Comparison of ENCODE assay signal across 1 cellular context in the genomic region with DNA sequence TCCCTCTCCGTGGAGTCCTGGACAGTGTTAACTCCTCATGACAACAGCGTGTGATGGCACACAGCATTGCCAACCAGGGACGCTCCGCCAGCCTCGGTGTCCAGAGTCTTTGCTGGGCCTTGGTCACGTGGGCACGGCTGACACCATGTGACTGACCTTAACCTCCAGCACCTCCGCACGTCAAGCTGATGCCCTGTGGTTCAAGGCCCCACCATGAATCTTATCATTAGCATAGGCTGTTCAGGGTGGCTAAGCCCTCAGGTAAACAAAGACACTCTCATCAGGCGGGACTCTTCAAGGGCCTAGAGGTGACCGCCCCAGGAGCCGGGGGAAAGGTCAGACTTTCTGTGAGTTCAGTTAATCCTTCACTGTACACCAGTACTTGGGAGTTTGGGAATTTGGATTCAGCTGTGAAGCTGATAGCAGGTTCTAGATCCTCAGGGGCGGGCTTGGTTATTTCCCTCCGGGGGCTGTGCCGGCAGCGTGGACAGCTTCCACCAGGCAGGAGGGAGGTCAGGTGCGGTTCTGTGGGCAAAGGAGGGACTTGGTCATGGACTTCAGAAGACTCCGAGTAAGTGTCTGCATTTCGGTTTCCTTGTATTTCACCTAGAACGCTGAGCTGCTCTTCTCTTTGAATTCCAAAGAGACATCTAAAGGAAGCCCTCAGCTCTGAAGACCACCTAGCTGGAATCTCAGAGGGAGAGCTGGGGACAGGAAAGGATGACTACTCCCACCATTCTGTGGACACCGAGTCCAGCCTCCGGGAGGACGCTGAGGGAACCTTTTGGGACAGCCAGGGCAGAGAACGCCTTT.
TF ChIP-seq lines count a peak whose summit lies in the region.

No MANE protein-coding gene starts in this region.

TF ChIP-seq in HepG2, 621 proteins besides CTCF, POLR2A, EP300 and RAD21 (continued from another document and continues in another):
- TF ChIP-seq, protein P1, sequence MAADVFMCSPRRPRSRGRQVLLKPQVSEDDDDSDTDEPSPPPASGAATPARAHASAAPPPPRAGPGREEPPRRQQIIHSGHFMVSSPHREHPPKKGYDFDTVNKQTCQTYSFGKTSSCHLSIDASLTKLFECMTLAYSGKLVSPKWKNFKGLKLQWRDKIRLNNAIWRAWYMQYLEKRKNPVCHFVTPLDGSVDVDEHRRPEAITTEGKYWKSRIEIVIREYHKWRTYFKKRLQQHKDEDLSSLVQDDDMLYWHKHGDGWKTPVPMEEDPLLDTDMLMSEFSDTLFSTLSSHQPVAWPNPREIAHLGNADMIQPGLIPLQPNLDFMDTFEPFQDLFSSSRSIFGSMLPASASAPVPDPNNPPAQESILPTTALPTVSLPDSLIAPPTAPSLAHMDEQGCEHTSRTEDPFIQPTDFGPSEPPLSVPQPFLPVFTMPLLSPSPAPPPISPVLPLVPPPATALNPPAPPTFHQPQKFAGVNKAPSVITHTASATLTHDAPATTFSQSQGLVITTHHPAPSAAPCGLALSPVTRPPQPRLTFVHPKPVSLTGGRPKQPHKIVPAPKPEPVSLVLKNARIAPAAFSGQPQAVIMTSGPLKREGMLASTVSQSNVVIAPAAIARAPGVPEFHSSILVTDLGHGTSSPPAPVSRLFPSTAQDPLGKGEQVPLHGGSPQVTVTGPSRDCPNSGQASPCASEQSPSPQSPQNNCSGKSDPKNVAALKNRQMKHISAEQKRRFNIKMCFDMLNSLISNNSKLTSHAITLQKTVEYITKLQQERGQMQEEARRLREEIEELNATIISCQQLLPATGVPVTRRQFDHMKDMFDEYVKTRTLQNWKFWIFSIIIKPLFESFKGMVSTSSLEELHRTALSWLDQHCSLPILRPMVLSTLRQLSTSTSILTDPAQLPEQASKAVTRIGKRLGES (CRISPR knock-in tag; IDR thresholded peaks at IDR 0.05; ENCODE audit: borderline replicate concordance): 0 out of 2 replicates have a peak, but pooled peaks have one; percentile 20
- TF ChIP-seq GLI4 (CRISPR knock-in tag; IDR thresholded peaks at IDR 0.05; ENCODE audit: borderline replicate concordance) (peak; percentile 82; the same call in 1 of the 2 replicates), RORA (CRISPR knock-in tag; IDR thresholded peaks at IDR 0.05) (0 out of 2 replicates have a peak, but pooled peaks have one; percentile 73), FOXJ3 (CRISPR knock-in tag; IDR thresholded peaks at IDR 0.05; ENCODE audit: borderline replicate concordance) (peak; percentile 98), ZNF75D (CRISPR knock-in tag; IDR thresholded peaks at IDR 0.05; ENCODE audit: borderline replicate concordance) (no peak), SSRP1 (CRISPR knock-in tag; IDR thresholded peaks at IDR 0.05) (peak; percentile 92), STAT5B (CRISPR knock-in tag; IDR thresholded peaks at IDR 0.05) (no peak; the same call in 1 of the 2 replicates), CHD4 (IDR thresholded peaks at IDR 0.05; ENCODE audit: borderline replicate concordance, low read length) (no peak; the same call in 1 of the 2 replicates), PAF1 (CRISPR knock-in tag; IDR thresholded peaks at IDR 0.05) (no peak), ZKSCAN8 (CRISPR knock-in tag; IDR thresholded peaks at IDR 0.05; ENCODE audit: borderline replicate concordance) (peak; percentile 89), ZNF709 (CRISPR knock-in tag; IDR thresholded peaks at IDR 0.05) (peak; percentile 94; the same call in 1 of the 2 replicates), ZNF781 (CRISPR knock-in tag; IDR thresholded peaks at IDR 0.05; ENCODE audit: borderline replicate concordance, not compliant biosample characterization) (peak; percentile 62), FOXP1 (IDR thresholded peaks at IDR 0.05) (peak; percentile 54; the same call in 1 of the 2 replicates), FOXP1 (CRISPR knock-in tag; IDR thresholded peaks at IDR 0.05) (peak; percentile 97), ZNF225 (CRISPR knock-in tag; IDR thresholded peaks at IDR 0.05) (peak; percentile 93; the same call in 1 of the 2 replicates), SPEN (CRISPR knock-in tag; IDR thresholded peaks at IDR 0.05; ENCODE audit: low read depth) (peak; percentile 96), ZMYM3 (CRISPR knock-in tag; IDR thresholded peaks at IDR 0.05) (peak; percentile 96), JUNB (CRISPR knock-in tag; IDR thresholded peaks at IDR 0.05; ENCODE audit: borderline replicate concordance) (no peak; the same call in 1 of the 2 replicates), TMF1 (CRISPR knock-in tag; IDR thresholded peaks at IDR 0.05; ENCODE audit: low read depth) (peak; percentile 72; the same call in 1 of the 2 replicates), ZFP90 (CRISPR knock-in tag; IDR thresholded peaks at IDR 0.05; ENCODE audit: borderline replicate concordance) (peak; percentile 49; the same call in 1 of the 2 replicates), TAF1 (CRISPR knock-in tag; IDR thresholded peaks at IDR 0.05) (peak; percentile 47; the same call in 1 of the 2 replicates), TCF12 (IDR thresholded peaks at IDR 0.05) (no peak), TCF12 (CRISPR knock-in tag; IDR thresholded peaks at IDR 0.05) (peak; percentile 99), RXRB (CRISPR knock-in tag; IDR thresholded peaks at IDR 0.05; ENCODE audit: borderline replicate concordance) (peak; percentile 100)
- TF ChIP-seq, protein P2, sequence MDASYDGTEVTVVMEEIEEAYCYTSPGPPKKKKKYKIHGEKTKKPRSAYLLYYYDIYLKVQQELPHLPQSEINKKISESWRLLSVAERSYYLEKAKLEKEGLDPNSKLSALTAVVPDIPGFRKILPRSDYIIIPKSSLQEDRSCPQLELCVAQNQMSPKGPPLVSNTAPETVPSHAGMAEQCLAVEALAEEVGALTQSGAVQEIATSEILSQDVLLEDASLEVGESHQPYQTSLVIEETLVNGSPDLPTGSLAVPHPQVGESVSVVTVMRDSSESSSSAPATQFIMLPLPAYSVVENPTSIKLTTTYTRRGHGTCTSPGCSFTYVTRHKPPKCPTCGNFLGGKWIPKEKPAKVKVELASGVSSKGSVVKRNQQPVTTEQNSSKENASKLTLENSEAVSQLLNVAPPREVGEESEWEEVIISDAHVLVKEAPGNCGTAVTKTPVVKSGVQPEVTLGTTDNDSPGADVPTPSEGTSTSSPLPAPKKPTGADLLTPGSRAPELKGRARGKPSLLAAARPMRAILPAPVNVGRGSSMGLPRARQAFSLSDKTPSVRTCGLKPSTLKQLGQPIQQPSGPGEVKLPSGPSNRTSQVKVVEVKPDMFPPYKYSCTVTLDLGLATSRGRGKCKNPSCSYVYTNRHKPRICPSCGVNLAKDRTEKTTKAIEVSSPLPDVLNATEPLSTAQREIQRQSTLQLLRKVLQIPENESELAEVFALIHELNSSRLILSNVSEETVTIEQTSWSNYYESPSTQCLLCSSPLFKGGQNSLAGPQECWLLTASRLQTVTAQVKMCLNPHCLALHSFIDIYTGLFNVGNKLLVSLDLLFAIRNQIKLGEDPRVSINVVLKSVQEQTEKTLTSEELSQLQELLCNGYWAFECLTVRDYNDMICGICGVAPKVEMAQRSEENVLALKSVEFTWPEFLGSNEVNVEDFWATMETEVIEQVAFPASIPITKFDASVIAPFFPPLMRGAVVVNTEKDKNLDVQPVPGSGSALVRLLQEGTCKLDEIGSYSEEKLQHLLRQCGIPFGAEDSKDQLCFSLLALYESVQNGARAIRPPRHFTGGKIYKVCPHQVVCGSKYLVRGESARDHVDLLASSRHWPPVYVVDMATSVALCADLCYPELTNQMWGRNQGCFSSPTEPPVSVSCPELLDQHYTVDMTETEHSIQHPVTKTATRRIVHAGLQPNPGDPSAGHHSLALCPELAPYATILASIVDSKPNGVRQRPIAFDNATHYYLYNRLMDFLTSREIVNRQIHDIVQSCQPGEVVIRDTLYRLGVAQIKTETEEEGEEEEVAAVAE (CRISPR knock-in tag; IDR thresholded peaks at IDR 0.05; ENCODE audit: borderline replicate concordance): peak; percentile 84; the same call in 1 of the 2 replicates
- TF ChIP-seq, protein P3, sequence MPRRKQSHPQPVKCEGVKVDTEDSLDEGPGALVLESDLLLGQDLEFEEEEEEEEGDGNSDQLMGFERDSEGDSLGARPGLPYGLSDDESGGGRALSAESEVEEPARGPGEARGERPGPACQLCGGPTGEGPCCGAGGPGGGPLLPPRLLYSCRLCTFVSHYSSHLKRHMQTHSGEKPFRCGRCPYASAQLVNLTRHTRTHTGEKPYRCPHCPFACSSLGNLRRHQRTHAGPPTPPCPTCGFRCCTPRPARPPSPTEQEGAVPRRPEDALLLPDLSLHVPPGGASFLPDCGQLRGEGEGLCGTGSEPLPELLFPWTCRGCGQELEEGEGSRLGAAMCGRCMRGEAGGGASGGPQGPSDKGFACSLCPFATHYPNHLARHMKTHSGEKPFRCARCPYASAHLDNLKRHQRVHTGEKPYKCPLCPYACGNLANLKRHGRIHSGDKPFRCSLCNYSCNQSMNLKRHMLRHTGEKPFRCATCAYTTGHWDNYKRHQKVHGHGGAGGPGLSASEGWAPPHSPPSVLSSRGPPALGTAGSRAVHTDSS (CRISPR knock-in tag; conservative IDR thresholded peaks at IDR 0.05): no peak
- TF ChIP-seq, protein P4, sequence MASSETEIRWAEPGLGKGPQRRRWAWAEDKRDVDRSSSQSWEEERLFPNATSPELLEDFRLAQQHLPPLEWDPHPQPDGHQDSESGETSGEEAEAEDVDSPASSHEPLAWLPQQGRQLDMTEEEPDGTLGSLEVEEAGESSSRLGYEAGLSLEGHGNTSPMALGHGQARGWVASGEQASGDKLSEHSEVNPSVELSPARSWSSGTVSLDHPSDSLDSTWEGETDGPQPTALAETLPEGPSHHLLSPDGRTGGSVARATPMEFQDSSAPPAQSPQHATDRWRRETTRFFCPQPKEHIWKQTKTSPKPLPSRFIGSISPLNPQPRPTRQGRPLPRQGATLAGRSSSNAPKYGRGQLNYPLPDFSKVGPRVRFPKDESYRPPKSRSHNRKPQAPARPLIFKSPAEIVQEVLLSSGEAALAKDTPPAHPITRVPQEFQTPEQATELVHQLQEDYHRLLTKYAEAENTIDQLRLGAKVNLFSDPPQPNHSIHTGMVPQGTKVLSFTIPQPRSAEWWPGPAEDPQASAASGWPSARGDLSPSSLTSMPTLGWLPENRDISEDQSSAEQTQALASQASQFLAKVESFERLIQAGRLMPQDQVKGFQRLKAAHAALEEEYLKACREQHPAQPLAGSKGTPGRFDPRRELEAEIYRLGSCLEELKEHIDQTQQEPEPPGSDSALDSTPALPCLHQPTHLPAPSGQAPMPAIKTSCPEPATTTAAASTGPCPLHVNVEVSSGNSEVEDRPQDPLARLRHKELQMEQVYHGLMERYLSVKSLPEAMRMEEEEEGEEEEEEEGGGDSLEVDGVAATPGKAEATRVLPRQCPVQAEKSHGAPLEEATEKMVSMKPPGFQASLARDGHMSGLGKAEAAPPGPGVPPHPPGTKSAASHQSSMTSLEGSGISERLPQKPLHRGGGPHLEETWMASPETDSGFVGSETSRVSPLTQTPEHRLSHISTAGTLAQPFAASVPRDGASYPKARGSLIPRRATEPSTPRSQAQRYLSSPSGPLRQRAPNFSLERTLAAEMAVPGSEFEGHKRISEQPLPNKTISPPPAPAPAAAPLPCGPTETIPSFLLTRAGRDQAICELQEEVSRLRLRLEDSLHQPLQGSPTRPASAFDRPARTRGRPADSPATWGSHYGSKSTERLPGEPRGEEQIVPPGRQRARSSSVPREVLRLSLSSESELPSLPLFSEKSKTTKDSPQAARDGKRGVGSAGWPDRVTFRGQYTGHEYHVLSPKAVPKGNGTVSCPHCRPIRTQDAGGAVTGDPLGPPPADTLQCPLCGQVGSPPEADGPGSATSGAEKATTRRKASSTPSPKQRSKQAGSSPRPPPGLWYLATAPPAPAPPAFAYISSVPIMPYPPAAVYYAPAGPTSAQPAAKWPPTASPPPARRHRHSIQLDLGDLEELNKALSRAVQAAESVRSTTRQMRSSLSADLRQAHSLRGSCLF (CRISPR knock-in tag; IDR thresholded peaks at IDR 0.05; ENCODE audit: borderline replicate concordance): no peak
- TF ChIP-seq, protein P5, sequence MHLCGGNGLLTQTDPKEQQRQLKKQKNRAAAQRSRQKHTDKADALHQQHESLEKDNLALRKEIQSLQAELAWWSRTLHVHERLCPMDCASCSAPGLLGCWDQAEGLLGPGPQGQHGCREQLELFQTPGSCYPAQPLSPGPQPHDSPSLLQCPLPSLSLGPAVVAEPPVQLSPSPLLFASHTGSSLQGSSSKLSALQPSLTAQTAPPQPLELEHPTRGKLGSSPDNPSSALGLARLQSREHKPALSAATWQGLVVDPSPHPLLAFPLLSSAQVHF (CRISPR knock-in tag; IDR thresholded peaks at IDR 0.05): no peak
- TF ChIP-seq, protein P6, sequence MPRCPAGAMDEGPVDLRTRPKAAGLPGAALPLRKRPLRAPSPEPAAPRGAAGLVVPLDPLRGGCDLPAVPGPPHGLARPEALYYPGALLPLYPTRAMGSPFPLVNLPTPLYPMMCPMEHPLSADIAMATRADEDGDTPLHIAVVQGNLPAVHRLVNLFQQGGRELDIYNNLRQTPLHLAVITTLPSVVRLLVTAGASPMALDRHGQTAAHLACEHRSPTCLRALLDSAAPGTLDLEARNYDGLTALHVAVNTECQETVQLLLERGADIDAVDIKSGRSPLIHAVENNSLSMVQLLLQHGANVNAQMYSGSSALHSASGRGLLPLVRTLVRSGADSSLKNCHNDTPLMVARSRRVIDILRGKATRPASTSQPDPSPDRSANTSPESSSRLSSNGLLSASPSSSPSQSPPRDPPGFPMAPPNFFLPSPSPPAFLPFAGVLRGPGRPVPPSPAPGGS (CRISPR knock-in tag; IDR thresholded peaks at IDR 0.05): peak; percentile 97
- TF ChIP-seq, protein P7, sequence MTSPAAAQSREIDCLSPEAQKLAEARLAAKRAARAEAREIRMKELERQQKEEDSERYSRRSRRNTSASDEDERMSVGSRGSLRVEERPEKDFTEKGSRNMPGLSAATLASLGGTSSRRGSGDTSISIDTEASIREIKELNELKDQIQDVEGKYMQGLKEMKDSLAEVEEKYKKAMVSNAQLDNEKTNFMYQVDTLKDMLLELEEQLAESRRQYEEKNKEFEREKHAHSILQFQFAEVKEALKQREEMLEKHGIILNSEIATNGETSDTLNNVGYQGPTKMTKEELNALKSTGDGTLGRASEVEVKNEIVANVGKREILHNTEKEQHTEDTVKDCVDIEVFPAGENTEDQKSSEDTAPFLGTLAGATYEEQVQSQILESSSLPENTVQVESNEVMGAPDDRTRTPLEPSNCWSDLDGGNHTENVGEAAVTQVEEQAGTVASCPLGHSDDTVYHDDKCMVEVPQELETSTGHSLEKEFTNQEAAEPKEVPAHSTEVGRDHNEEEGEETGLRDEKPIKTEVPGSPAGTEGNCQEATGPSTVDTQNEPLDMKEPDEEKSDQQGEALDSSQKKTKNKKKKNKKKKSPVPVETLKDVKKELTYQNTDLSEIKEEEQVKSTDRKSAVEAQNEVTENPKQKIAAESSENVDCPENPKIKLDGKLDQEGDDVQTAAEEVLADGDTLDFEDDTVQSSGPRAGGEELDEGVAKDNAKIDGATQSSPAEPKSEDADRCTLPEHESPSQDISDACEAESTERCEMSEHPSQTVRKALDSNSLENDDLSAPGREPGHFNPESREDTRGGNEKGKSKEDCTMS (CRISPR knock-in tag; conservative IDR thresholded peaks at IDR 0.05): no peak
- TF ChIP-seq, protein P8, sequence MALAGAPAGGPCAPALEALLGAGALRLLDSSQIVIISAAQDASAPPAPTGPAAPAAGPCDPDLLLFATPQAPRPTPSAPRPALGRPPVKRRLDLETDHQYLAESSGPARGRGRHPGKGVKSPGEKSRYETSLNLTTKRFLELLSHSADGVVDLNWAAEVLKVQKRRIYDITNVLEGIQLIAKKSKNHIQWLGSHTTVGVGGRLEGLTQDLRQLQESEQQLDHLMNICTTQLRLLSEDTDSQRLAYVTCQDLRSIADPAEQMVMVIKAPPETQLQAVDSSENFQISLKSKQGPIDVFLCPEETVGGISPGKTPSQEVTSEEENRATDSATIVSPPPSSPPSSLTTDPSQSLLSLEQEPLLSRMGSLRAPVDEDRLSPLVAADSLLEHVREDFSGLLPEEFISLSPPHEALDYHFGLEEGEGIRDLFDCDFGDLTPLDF (CRISPR knock-in tag; IDR thresholded peaks at IDR 0.05): peak; percentile 78
